ENCODE assay signal across 12 cellular contexts in genomic region chr21:42236014-42236413, GRCh38. TPM values are rescaled to one million over a fixed set of nuclear protein-coding genes. Genes with fewer than 3 reads are reported as not detected.
DNase-seq lines count a peak whose midpoint lies in the region; ATAC-seq and TF ChIP-seq lines count a peak whose summit lies in the region.
"Had no signal": no experiment of that assay in that cellular context is flagged by ENCODE, and none has a peak within 500 bp of the region (broad histone marks: within the 10 kb centered on the region; RNA-seq: fewer than 3 reads in every experiment).

No MANE protein-coding gene starts in this region.

- H3K27me3 ChIP-seq in body of pancreas (no peaks in the 10 kb centered on the region), suprapubic skin (no peaks in the 10 kb centered on the region)

- no peaks in the 10 kb centered on the region for H3K9me3 Mint-ChIP-seq in activated CD8-positive, alpha-beta memory T cell treated with anti-CD3 and anti-CD28 coated beads, Interleukin-2, amount 10 ng/mL, durations not matched to agents 7 days and 5 days (ENCODE audit: low read depth)
- no peaks in the 10 kb centered on the region for H3K9me3 Mint-ChIP-seq in mesothelial cell of epicardium
- no peaks in the 10 kb centered on the region for H3K9me3 Mint-ChIP-seq in Calu3 (ENCODE audit: low read depth, unreplicated experiment)

- no TSS peak for BruUV-seq in Calu3 (replicated peaks; lab: Mats Ljungman, UMichigan)

- peaks cover 80% of the 10 kb centered on the region for H3K4me1 Mint-ChIP-seq in activated CD8-positive, alpha-beta memory T cell treated with anti-CD3 and anti-CD28 coated beads, Interleukin-2, amount 10 ng/mL, durations not matched to agents 7 days and 5 days
- H3K4me1 Mint-ChIP-seq in mesothelial cell of epicardium: peaks cover 34% of the 10 kb centered on the region
- peaks cover 8% of the 10 kb centered on the region for H3K4me1 Mint-ChIP-seq in Calu3 (ENCODE audit: low read depth, unreplicated experiment)

- H3K27ac ChIP-seq in body of pancreas (peak overlapping the region in 2 of 4 donors; percentile 21 to 78), suprapubic skin (peak overlapping the region; percentile 77)
- H3K27ac ChIP-seq: HL-60 had no signal

- intact Hi-C loops in body of pancreas (cut with DNase I): no loop called here
- intact Hi-C loops in Calu3 (cut with micrococcal nuclease; ENCODE audit: unreplicated experiment): no loop called here

- H3K4me1 ChIP-seq in body of pancreas (peaks cover 45% of the 10 kb centered on the region), suprapubic skin (peaks cover 75% of the 10 kb centered on the region)
- H3K4me1 ChIP-seq: HAP-1 had no signal

- no peak for ATAC-seq in activated CD8-positive, alpha-beta memory T cell treated with anti-CD3 and anti-CD28 coated beads, Interleukin-2, amount 10 ng/mL, durations not matched to agents 7 days and 5 days
- ATAC-seq in body of pancreas: no peak
- no peak for ATAC-seq in HG03521 (IDR thresholded peaks at IDR 0.05; ENCODE audit: unreplicated experiment)

- no peaks in the 10 kb centered on the region for H3K9me3 ChIP-seq in body of pancreas
- H3K9me3 ChIP-seq in suprapubic skin: no peaks in the 10 kb centered on the region
- H3K9me3 ChIP-seq: HAP-1 had no signal

- 25 to 80% methylated on average over 1 to 10 of the region's 10 CpGs for WGBS in body of pancreas, 2 donors
- 51% methylated on average over 10 of the region's 10 CpGs for WGBS in suprapubic skin

- H3K4me3 Mint-ChIP-seq in activated CD8-positive, alpha-beta memory T cell treated with anti-CD3 and anti-CD28 coated beads, Interleukin-2, amount 10 ng/mL, durations not matched to agents 7 days and 5 days: no peak overlapping the region
- H3K4me3 Mint-ChIP-seq in mesothelial cell of epicardium (no peak overlapping the region), Calu3 (ENCODE audit: low read depth, unreplicated experiment) (no peak overlapping the region)

- TF ChIP-seq CTCF in body of pancreas (IDR thresholded peaks at IDR 0.05): no peak
- TF ChIP-seq CTCF in mesothelial cell of epicardium (IDR thresholded peaks at IDR 0.05; ENCODE audit: unreplicated experiment): no peak
- TF ChIP-seq CTCF in suprapubic skin (IDR thresholded peaks at IDR 0.05): no peak
- TF ChIP-seq CTCF in Calu3 (IDR thresholded peaks at IDR 0.05; ENCODE audit: unreplicated experiment): no peak

- TF ChIP-seq POLR2A in body of pancreas (IDR thresholded peaks at IDR 0.05) (no peak), suprapubic skin (IDR thresholded peaks at IDR 0.05) (no peak)

- H3K27ac Mint-ChIP-seq in activated CD8-positive, alpha-beta memory T cell treated with anti-CD3 and anti-CD28 coated beads, Interleukin-2, amount 10 ng/mL, durations not matched to agents 7 days and 5 days: peak overlapping the region; percentile 86
- H3K27ac Mint-ChIP-seq in mesothelial cell of epicardium (peak overlapping the region; percentile 67), Calu3 (ENCODE audit: unreplicated experiment) (no peak overlapping the region)

- TF ChIP-seq EP300 in suprapubic skin (IDR thresholded peaks at IDR 0.05): no peak

- no peaks in the 10 kb centered on the region for H3K36me3 Mint-ChIP-seq in activated CD8-positive, alpha-beta memory T cell treated with anti-CD3 and anti-CD28 coated beads, Interleukin-2, amount 10 ng/mL, durations not matched to agents 7 days and 5 days
- H3K36me3 Mint-ChIP-seq in mesothelial cell of epicardium: no peaks in the 10 kb centered on the region
- H3K36me3 Mint-ChIP-seq in Calu3 (ENCODE audit: insufficient read depth, unreplicated experiment): no peaks in the 10 kb centered on the region

- H3K27me3 Mint-ChIP-seq in activated CD8-positive, alpha-beta memory T cell treated with anti-CD3 and anti-CD28 coated beads, Interleukin-2, amount 10 ng/mL, durations not matched to agents 7 days and 5 days: no peaks in the 10 kb centered on the region
- H3K27me3 Mint-ChIP-seq in mesothelial cell of epicardium (ENCODE audit: low read depth) (peaks cover 21% of the 10 kb centered on the region), Calu3 (ENCODE audit: unreplicated experiment) (peaks cover 25% of the 10 kb centered on the region)

- no peak overlapping the region for H3K4me3 ChIP-seq in body of pancreas
- H3K4me3 ChIP-seq in suprapubic skin: no peak overlapping the region
- H3K4me3 ChIP-seq: HAP-1 had no signal

- CTCF ChIA-PET in activated CD8-positive, alpha-beta memory T cell treated with anti-CD3 and anti-CD28 coated beads, Interleukin-2, amount 10 ng/mL, durations not matched to agents 7 days and 5 days (lab: Charles Lee): interaction anchor here (1.2 to 4.4 kb wide), 2 partner anchors 25 to 90 kb away, joined by 3 to 64 read pairs; no protein-coding TSS in a partner anchor
- CTCF ChIA-PET in Calu3 (lab: Charles Lee): no interaction called here

- no peak for DNase-seq in activated CD8-positive, alpha-beta memory T cell treated with anti-CD3 and anti-CD28 coated beads, Interleukin-2, amount 10 ng/mL, durations not matched to agents 7 days and 5 days
- DNase-seq in activated CD8-positive, alpha-beta memory T cell treated with anti-CD3 and anti-CD28 coated beads, Interleukin-2, amount 50 U/mL, for 48 hours: no peak
- DNase-seq in body of pancreas (peak; percentile 37 to 62 (median 40)), mesothelial cell of epicardium (ENCODE audit: low spot score in 2 of 2, unreplicated experiment in 2 of 2) (no peak), suprapubic skin (ENCODE audit: low spot score in 2 of 2) (no peak), DMS153 treated with DMSO at 0.1 percent for 48 hours (lab: John Stamatoyannopoulos, UW; ENCODE audit: unreplicated experiment) (no peak), Calu3 (no peak)
- DNase-seq: ACHN, NCI-H1417 treated with DMSO at 0.1 percent for 48 hours had no signal

- H3K36me3 ChIP-seq in body of pancreas (replicated peaks in 1 of 2; ENCODE audit: insufficient read depth in 1 of 2, low read depth in 2 of 2): no peaks in the 10 kb centered on the region
- no peaks in the 10 kb centered on the region for H3K36me3 ChIP-seq in suprapubic skin
- H3K36me3 ChIP-seq: HAP-1 had no signal

RNA-seq across cellular contexts. Expression of gene ABCG1, which starts 17.1 kb away (rescaled TPM):
- 10 to 100 TPM in 1 of 2 experiments, 1 to 10 TPM in 1; 6.7 to 13.2 TPM for total RNA-seq in activated CD8-positive, alpha-beta memory T cell treated with anti-CD3 and anti-CD28 coated beads, Interleukin-2, amount 10 ng/mL, durations not matched to agents 7 days and 5 days
- total RNA-seq in body of pancreas: 1 to 10 TPM; 7.5 to 7.6 TPM
- total RNA-seq in mesothelial cell of epicardium: 4.2 to 4.4 TPM (median 4.3 TPM) in 3 replicates
- total RNA-seq in suprapubic skin: 10 to 100 TPM; 32.0 to 54.0 (median 35.2) TPM
- 0.19 and 0.29 TPM in 2 replicates for total RNA-seq in Calu3 (2022)

Comparison
In these comparisons a context has a peak if more than half of its experiments do, and no peak if none do; other contexts are left out.
1. DNase-seq: peak in body of pancreas (4 of 4); none in activated CD8-positive, alpha-beta memory T cell treated with anti-CD3 and anti-CD28 coated beads, Interleukin-2, amount 10 ng/mL, durations not matched to agents 7 days and 5 days (single experiment), activated CD8-positive, alpha-beta memory T cell treated with anti-CD3 and anti-CD28 coated beads, Interleukin-2, amount 50 U/mL, for 48 hours (single experiment), mesothelial cell of epicardium (0 of 2), suprapubic skin (0 of 2), DMS153 treated with DMSO at 0.1 percent for 48 hours (single experiment) and Calu3 (single experiment).